1 cellular context compared by ENCODE assay signal in genomic region chr1:3530931-3531818, GRCh38.
TF ChIP-seq lines count a peak whose summit lies in the region.

No MANE protein-coding gene starts in this region.

TF ChIP-seq in HepG2, 621 proteins besides CTCF, POLR2A, EP300 and RAD21 (continued from another document):
- TF ChIP-seq SKIL (CRISPR knock-in tag; IDR thresholded peaks at IDR 0.05; ENCODE audit: borderline replicate concordance) (no peak), KAT7 (CRISPR knock-in tag; IDR thresholded peaks at IDR 0.05; ENCODE audit: borderline replicate concordance) (no peak), ZBED4 (CRISPR knock-in tag; IDR thresholded peaks at IDR 0.05; ENCODE audit: borderline replicate concordance) (no peak), TFAP4 (IDR thresholded peaks at IDR 0.05; ENCODE audit: borderline replicate concordance, low read depth) (no peak), ZFP91 (CRISPR knock-in tag; IDR thresholded peaks at IDR 0.05; ENCODE audit: borderline replicate concordance) (no peak), SMC3 (IDR thresholded peaks at IDR 0.05; ENCODE audit: low read length) (no peak), ZNF326 (CRISPR knock-in tag; IDR thresholded peaks at IDR 0.05; ENCODE audit: borderline replicate concordance) (no peak), MYPOP (CRISPR knock-in tag; IDR thresholded peaks at IDR 0.05) (peak; percentile 93), ZBTB7B (CRISPR knock-in tag; IDR thresholded peaks at IDR 0.05) (no peak), ZNF720 (CRISPR knock-in tag; IDR thresholded peaks at IDR 0.05) (no peak), ZNF557 (CRISPR knock-in tag; IDR thresholded peaks at IDR 0.05) (no peak), RBAK (CRISPR knock-in tag; IDR thresholded peaks at IDR 0.05) (no peak), ONECUT2 (CRISPR knock-in tag; IDR thresholded peaks at IDR 0.05) (no peak), AKAP8 (CRISPR knock-in tag; IDR thresholded peaks at IDR 0.05) (no peak), NR1H2 (CRISPR knock-in tag; IDR thresholded peaks at IDR 0.05; ENCODE audit: borderline replicate concordance, low read depth) (no peak), KLF13 (CRISPR knock-in tag; IDR thresholded peaks at IDR 0.05) (no peak), MNT (IDR thresholded peaks at IDR 0.05) (peak; percentile 81), ZNF350 (CRISPR knock-in tag; IDR thresholded peaks at IDR 0.05; ENCODE audit: borderline replicate concordance, low read depth) (no peak)
